19 cellular contexts compared by ENCODE assay signal in genomic region chr13:101327844-101328243, GRCh38.
DNase-seq lines count a peak whose midpoint lies in the region; ATAC-seq and TF ChIP-seq lines count a peak whose summit lies in the region.
"Had no signal": no experiment of that assay in that cellular context is flagged by ENCODE, and none has a peak within 500 bp of the region (broad histone marks: within the 10 kb centered on the region; RNA-seq: fewer than 3 reads in every experiment).

No MANE protein-coding gene starts in this region.

- H3K4me1 ChIP-seq in hepatocyte (ENCODE audit: insufficient read depth), result no peaks in the 10 kb centered on the region

- no peaks in the 10 kb centered on the region for H3K79me2 ChIP-seq in hepatocyte

- no peaks in the 10 kb centered on the region for H3K27me3 Mint-ChIP-seq in nephron progenitor cell (ENCODE audit: low read depth, poor library complexity)
- H3K27me3 Mint-ChIP-seq: B cell, IgD-negative memory B cell had no signal

- H4K20me1 ChIP-seq in hepatocyte (ENCODE audit: insufficient read depth, poor library complexity, severe bottlenecking), result no peaks in the 10 kb centered on the region

- H3K4me3 Mint-ChIP-seq in nephron progenitor cell, result no peak overlapping the region
- H3K4me3 Mint-ChIP-seq: B cell; CD4-positive, alpha-beta T cell; HFFc6; IgD-negative memory B cell had no signal

- no peak for ATAC-seq in GM21825 (IDR thresholded peaks at IDR 0.05; ENCODE audit: unreplicated experiment)

- DNase-seq in H4 (ENCODE audit: low spot score) (peak; percentile 66), RPMI7951 (ENCODE audit: low read depth) (peak; percentile 28), hepatocyte (ENCODE audit: low spot score) (peak; percentile 9), nephron progenitor cell (no peak), UCSD-AML1 (lab: John Stamatoyannopoulos, UW; ENCODE audit: unreplicated experiment) (no peak), AG08396 (ENCODE audit: low spot score) (no peak), NCI-H1417 (lab: John Stamatoyannopoulos, UW) (no peak)
- DNase-seq: ACHN; C1 segment of cervical spinal cord; CD4-positive, alpha-beta T cell; DMS153; DMS79 treated with DMSO at 0.1 percent for 48 hours; EL; GOT3; HCEC 1CT; HFFc6 had no signal

- no peaks in the 10 kb centered on the region for H3K9me3 ChIP-seq in hepatocyte (ENCODE audit: low read depth)

- no peaks in the 10 kb centered on the region for H3K27me3 ChIP-seq in hepatocyte

- no peak for TF ChIP-seq CTCF in hepatocyte (IDR thresholded peaks at IDR 0.05; ENCODE audit: poor library complexity)
- TF ChIP-seq CTCF in nephron progenitor cell (IDR thresholded peaks at IDR 0.05), result no peak

- 26% methylated on average over 3 of the region's 3 CpGs for WGBS in hepatocyte (ENCODE audit: low lambda C conversion rate, missing lambda C conversion rate)

- H3K27ac Mint-ChIP-seq in nephron progenitor cell, result peak overlapping the region; percentile 62
- H3K27ac Mint-ChIP-seq: B cell; CD4-positive, alpha-beta T cell; HFFc6; IgD-negative memory B cell had no signal

- H3K36me3 ChIP-seq in hepatocyte (replicated peaks; ENCODE audit: insufficient read depth, low read depth), result no peaks in the 10 kb centered on the region

- no peaks in the 10 kb centered on the region for H3K9me2 ChIP-seq in hepatocyte (replicated peaks; ENCODE audit: insufficient read depth)

- H3K4me3 ChIP-seq in hepatocyte, result no peak overlapping the region

- H3K36me3 Mint-ChIP-seq in nephron progenitor cell (ENCODE audit: low read depth), result no peaks in the 10 kb centered on the region
- H3K36me3 Mint-ChIP-seq: IgD-negative memory B cell had no signal

- no peak overlapping the region for H2AFZ ChIP-seq in hepatocyte

- no peak overlapping the region for H3K4me2 ChIP-seq in hepatocyte

- H3K9me3 Mint-ChIP-seq in nephron progenitor cell, result peaks cover 5% of the 10 kb centered on the region
- H3K9me3 Mint-ChIP-seq: CD4-positive, alpha-beta T cell; HFFc6 had no signal

- H3K27ac ChIP-seq in hepatocyte, result no peak overlapping the region

- peaks cover 22% of the 10 kb centered on the region for H3K4me1 Mint-ChIP-seq in nephron progenitor cell
- H3K4me1 Mint-ChIP-seq: B cell, IgD-negative memory B cell had no signal

Comparison
In these comparisons a context has a peak if more than half of its experiments do, and no peak if none do; other contexts are left out.
1. DNase-seq: peak in H4 (single experiment), RPMI7951 (single experiment) and hepatocyte (single experiment); none in nephron progenitor cell (single experiment), UCSD-AML1 (single experiment), AG08396 (single experiment) and NCI-H1417 (0 of 3).